In the genomic region with DNA sequence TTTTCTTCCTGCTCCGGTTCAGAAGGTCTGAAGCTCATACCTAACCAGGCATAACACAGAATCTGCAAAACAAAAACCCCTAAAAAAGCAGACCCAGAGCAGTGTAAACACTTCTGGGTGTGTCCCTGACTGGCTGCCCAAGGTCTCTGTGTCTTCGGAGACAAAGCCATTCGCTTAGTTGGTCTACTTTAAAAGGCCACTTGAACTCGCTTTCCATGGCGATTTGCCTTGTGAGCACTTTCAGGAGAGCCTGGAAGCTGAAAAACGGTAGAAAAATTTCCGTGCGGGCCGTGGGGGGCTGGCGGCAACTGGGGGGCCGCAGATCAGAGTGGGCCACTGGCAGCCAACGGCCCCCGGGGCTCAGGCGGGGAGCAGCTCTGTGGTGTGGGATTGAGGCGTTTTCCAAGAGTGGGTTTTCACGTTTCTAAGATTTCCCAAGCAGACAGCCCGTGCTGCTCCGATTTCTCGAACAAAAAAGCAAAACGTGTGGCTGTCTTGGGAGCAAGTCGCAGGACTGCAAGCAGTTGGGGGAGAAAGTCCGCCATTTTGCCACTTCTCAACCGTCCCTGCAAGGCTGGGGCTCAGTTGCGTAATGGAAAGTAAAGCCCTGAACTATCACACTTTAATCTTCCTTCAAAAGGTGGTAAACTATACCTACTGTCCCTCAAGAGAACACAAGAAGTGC, we compare ENCODE assay signal across 8 cellular contexts. TPM values are rescaled to one million over a fixed set of nuclear protein-coding genes. Genes with fewer than 3 reads are reported as not detected.
A peak's percentile ranks its signal among the peaks of the same experiment; 100 is the strongest.
DNase-seq lines count a peak whose midpoint lies in the region; ATAC-seq and TF ChIP-seq lines count a peak whose summit lies in the region.

No MANE protein-coding gene starts in this region.

- H3K27ac Mint-ChIP-seq in progenitor cell of endocrine pancreas: no peak overlapping the region

- H3K9me3 ChIP-seq in ES-I3 (ENCODE audit: control insufficient read depth, insufficient read depth, low read length): no peaks in the 10 kb centered on the region; the same call in 1 of the 2 replicates
- H3K9me3 ChIP-seq in mesodermal cell (ENCODE audit: control insufficient read depth, low read length): no peaks in the 10 kb centered on the region

- H3K36me3 ChIP-seq in ES-I3 (ENCODE audit: insufficient read depth, low read length): peaks cover 33% of the 10 kb centered on the region
- peaks cover 31% of the 10 kb centered on the region for H3K36me3 ChIP-seq in mesodermal cell (ENCODE audit: control insufficient read depth, insufficient read depth, low read length)

- H3K27ac ChIP-seq in dorsolateral prefrontal cortex: peak overlapping the region; percentile 98 to 100 (median 100)
- H3K27ac ChIP-seq in mesodermal cell (ENCODE audit: low read depth, low read length, severe bottlenecking): peak overlapping the region; percentile 100

- H3K36me3 Mint-ChIP-seq in progenitor cell of endocrine pancreas (ENCODE audit: insufficient read depth): no peaks in the 10 kb centered on the region

- DNase-seq in NCI-H1092 treated with DMSO at 0.1 percent for 48 hours (lab: John Stamatoyannopoulos, UW) (peak; percentile 88), dorsolateral prefrontal cortex (peak in 4 of 10 donors; percentile 31 to 65 (median 44)), stromal cell of bone marrow (ENCODE audit: low read depth) (peak; percentile 42), progenitor cell of endocrine pancreas (ENCODE audit: low spot score, unreplicated experiment) (no peak)

- H3K4me1 ChIP-seq in ES-I3 (ENCODE audit: insufficient read depth, low read length): peaks cover 21% of the 10 kb centered on the region
- H3K4me1 ChIP-seq in mesodermal cell (ENCODE audit: control insufficient read depth, insufficient read depth, low read length, poor library complexity, severe bottlenecking): peaks cover 35% of the 10 kb centered on the region

- 2 to 5% methylated on average over 16 to 22 of the region's 24 CpGs for WGBS in mesodermal cell (ENCODE audit: insufficient coverage in 2 of 2), 2 experiments

- H3K9ac ChIP-seq in ES-I3 (ENCODE audit: low read depth, low read length): peak overlapping the region; percentile 100

- peaks cover 14% of the 10 kb centered on the region for H3K4me1 Mint-ChIP-seq in progenitor cell of endocrine pancreas (ENCODE audit: low read depth)

- H3K4me3 ChIP-seq in WI38 (ENCODE audit: low read depth, low read length) (peak overlapping the region; percentile 98), dorsolateral prefrontal cortex (peak overlapping the region; percentile 68 to 100 (median 92)), mesodermal cell (ENCODE audit: extremely low read depth, insufficient read depth, low read length, poor library complexity, severe bottlenecking) (peak overlapping the region; percentile 94)

- H3K4me3 Mint-ChIP-seq in progenitor cell of endocrine pancreas (ENCODE audit: low read depth): no peak overlapping the region

- intact Hi-C loops in dorsolateral prefrontal cortex (cut with DNase I): no loop called here

- TF ChIP-seq CTCF in WI38 (IDR thresholded peaks at IDR 0.05; ENCODE audit: low read depth, low read length) (no peak), dorsolateral prefrontal cortex (IDR thresholded peaks at IDR 0.05 in 54 of 56, conservative IDR thresholded peaks at IDR 0.05 in 2 of 56; ENCODE audit: low read depth in 1 of 56, partially characterized antibody in 56 of 56) (no peak), progenitor cell of endocrine pancreas (IDR thresholded peaks at IDR 0.05; ENCODE audit: unreplicated experiment) (no peak)

- no peaks in the 10 kb centered on the region for H3K9me3 Mint-ChIP-seq in progenitor cell of endocrine pancreas (ENCODE audit: low read depth)

- no peaks in the 10 kb centered on the region for H3K27me3 Mint-ChIP-seq in progenitor cell of endocrine pancreas

- no peaks in the 10 kb centered on the region for H3K27me3 ChIP-seq in dorsolateral prefrontal cortex

- ATAC-seq in HG02623 (IDR thresholded peaks at IDR 0.05; ENCODE audit: unreplicated experiment): no peak

RNA-seq across cellular contexts. Expression of a gene that starts 0.7 kb away (rescaled TPM):
- over 10,000 TPM in 119 of 120 experiments, 1,000 to 10,000 TPM in 1; 7,808 to 28,438 (median 16,246) TPM for total RNA-seq in dorsolateral prefrontal cortex
- polyA plus RNA-seq in mesodermal cell (2013, experiment 1 of 2): 1,431 TPM
- polyA plus RNA-seq in mesodermal cell (2013, experiment 2 of 2): 2,018 TPM
- total RNA-seq in progenitor cell of endocrine pancreas: 16,546 and 17,116 TPM in 2 replicates

RNA-seq across cellular contexts. Expression of a gene that starts 26.7 kb away (rescaled TPM):
- total RNA-seq in dorsolateral prefrontal cortex (100 to 1,000 TPM in 34 of 120 experiments, 10 to 100 TPM in 86; 71.5 to 120 (median 93.9) TPM), progenitor cell of endocrine pancreas (61.4 and 66.3 TPM in 2 replicates)
- polyA plus RNA-seq in mesodermal cell (2013, experiment 1 of 2): 102 TPM
- 89.8 TPM for polyA plus RNA-seq in mesodermal cell (2013, experiment 2 of 2)

RNA-seq across cellular contexts. Expression of a gene that starts 60.0 kb away (rescaled TPM):
- 100 to 1,000 TPM in 117 of 120 experiments, 10 to 100 TPM in 3; 97.2 to 228 (median 145) TPM for total RNA-seq in dorsolateral prefrontal cortex
- 24.9 TPM for polyA plus RNA-seq in mesodermal cell (2013, experiment 1 of 2)
- 23.5 TPM for polyA plus RNA-seq in mesodermal cell (2013, experiment 2 of 2)
- total RNA-seq in progenitor cell of endocrine pancreas: 55.3 and 57.7 TPM in 2 replicates
